23 cellular contexts compared by ENCODE assay signal in genomic region chr11:92643827-92644226, GRCh38.
"Had no signal": no experiment of that assay in that cellular context is flagged by ENCODE, and none has a peak within 500 bp of the region (broad histone marks: within the 10 kb centered on the region; RNA-seq: fewer than 3 reads in every experiment).

No MANE protein-coding gene starts in this region.

- H3K36me3 ChIP-seq: esophagus muscularis mucosa, gastrocnemius medialis, heart right ventricle, left lung, lower lobe of right lung had no signal

- H3K27ac ChIP-seq: coronary artery, dorsolateral prefrontal cortex, esophagus muscularis mucosa, foreskin keratinocyte, gastrocnemius medialis, left lung, lower lobe of right lung had no signal

- ATAC-seq: gastrocnemius medialis; heart right ventricle; left cardiac atrium; left lung; left ventricle myocardium superior; lower lobe of right lung; mucosa of descending colon; naive thymus-derived CD8-positive, alpha-beta T cell had no signal

- H3K27me3 ChIP-seq: esophagus muscularis mucosa, gastrocnemius medialis, heart right ventricle, left lung had no signal

- H3K9me3 ChIP-seq: esophagus muscularis mucosa, gastrocnemius medialis, heart right ventricle, left lung, lower lobe of right lung, mucosa of descending colon had no signal

- DNase-seq: dermis blood vessel endothelial cell; dorsolateral prefrontal cortex; effector CD4-positive, alpha-beta T cell; effector memory CD4-positive, alpha-beta T cell; foreskin keratinocyte; gastrocnemius medialis; glutamatergic neuron; head of caudate nucleus; heart right ventricle; hippocampal formation; left cardiac atrium; left lung; left ventricle myocardium superior; lower lobe of right lung; mesenchymal stem cell; naive B cell; naive thymus-derived CD8-positive, alpha-beta T cell had no signal

- H3K4me3 ChIP-seq: coronary artery, dorsolateral prefrontal cortex, esophagus muscularis mucosa, gastrocnemius medialis, heart right ventricle, left lung, lower lobe of right lung, mucosa of descending colon had no signal

- FAIRE-seq: endothelial cell of umbilical vein, islet of Langerhans, keratinocyte had no signal

- H3K4me1 ChIP-seq: foreskin keratinocyte, gastrocnemius medialis, left lung, lower lobe of right lung had no signal
